Comparison of ENCODE assay signal across 1 cellular context in the genomic region with DNA sequence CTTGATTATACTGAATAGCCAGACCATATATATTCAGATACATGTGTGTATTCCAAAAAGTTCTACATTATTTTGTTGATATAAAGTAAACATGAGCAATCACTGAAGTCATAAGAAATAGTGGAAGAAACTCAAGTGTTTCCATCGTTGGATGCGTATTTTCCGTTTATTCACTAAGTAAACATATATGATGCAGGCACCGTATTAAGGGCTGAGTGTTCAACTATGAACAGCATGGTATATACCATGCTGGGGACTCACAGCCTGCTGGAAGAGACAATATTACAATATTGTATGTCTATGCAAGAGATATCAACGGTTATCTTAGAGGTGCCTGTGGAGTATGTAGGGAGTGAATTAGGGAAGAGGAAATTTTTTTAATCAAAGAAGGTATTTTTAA.
TF ChIP-seq lines count a peak whose summit lies in the region.

No MANE protein-coding gene starts in this region.

TF ChIP-seq in HepG2, 621 proteins besides CTCF, POLR2A, EP300 and RAD21:
- TF ChIP-seq, protein P1, sequence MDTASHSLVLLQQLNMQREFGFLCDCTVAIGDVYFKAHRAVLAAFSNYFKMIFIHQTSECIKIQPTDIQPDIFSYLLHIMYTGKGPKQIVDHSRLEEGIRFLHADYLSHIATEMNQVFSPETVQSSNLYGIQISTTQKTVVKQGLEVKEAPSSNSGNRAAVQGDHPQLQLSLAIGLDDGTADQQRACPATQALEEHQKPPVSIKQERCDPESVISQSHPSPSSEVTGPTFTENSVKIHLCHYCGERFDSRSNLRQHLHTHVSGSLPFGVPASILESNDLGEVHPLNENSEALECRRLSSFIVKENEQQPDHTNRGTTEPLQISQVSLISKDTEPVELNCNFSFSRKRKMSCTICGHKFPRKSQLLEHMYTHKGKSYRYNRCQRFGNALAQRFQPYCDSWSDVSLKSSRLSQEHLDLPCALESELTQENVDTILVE (CRISPR knock-in tag; IDR thresholded peaks at IDR 0.05) = no peak
- no peak for TF ChIP-seq ZNF598 (CRISPR knock-in tag; IDR thresholded peaks at IDR 0.05; ENCODE audit: borderline replicate concordance)
